Comparison of ENCODE assay signal across 15 cellular contexts in the genomic region with DNA sequence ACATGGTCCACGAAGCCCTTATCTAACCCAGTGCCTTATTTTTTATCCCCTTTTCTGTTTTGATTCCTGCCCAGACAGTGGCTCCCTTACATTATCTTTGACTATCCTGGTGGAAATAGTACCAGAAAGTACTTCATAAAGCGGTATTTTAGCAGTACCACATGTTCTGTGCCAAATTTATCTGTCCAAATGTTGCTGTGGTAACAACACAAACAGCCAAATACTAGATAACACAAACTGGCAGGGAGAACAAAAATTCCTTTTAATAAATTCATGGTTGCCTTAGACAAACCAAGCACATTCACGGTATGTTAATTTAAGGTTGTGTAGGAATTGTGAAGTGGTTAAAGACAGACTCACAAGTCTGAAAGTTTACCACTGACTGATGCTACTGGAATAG.
"Had no signal": no experiment of that assay in that cellular context is flagged by ENCODE, and none has a peak within 500 bp of the region (broad histone marks: within the 10 kb centered on the region; RNA-seq: fewer than 3 reads in every experiment).

No MANE protein-coding gene starts in this region.

- H3K4me1 ChIP-seq: lower lobe of right lung, psoas muscle, spleen had no signal

- H3K4me3 Mint-ChIP-seq: activated naive CD8-positive, alpha-beta T cell treated with anti-CD3 and anti-CD28 coated beads, Interleukin-2, amount 10 ng/mL, durations not matched to agents 7 days and 5 days; activated T-helper 1 cell treated with anti-CD3 and anti-CD28 coated beads, Interleukin-12 subunit alpha, Interleukin-12 subunit beta, Interleukin-2, Interleukin-4 antibody, amounts not matched to agents 30 ng/mL and 10 ng/mL and 1 ng/mL, durations not matched to agents 14 hours and 24 hours and 36 hours; neural crest cell; stimulated activated naive CD8-positive, alpha-beta T cell treated with anti-CD3 and anti-CD28 coated beads, Interleukin-15, amount 100 ng/mL, for 72 hours had no signal

- H3K27ac ChIP-seq: epithelial cell of prostate, lower lobe of right lung, psoas muscle, sigmoid colon, spleen had no signal

- H3K27me3 ChIP-seq: spleen had no signal

- H3K9me3 Mint-ChIP-seq: activated naive CD8-positive, alpha-beta T cell treated with anti-CD3 and anti-CD28 coated beads, Interleukin-2, amount 10 ng/mL, durations not matched to agents 7 days and 5 days; activated T-helper 1 cell treated with anti-CD3 and anti-CD28 coated beads, Interleukin-12 subunit alpha, Interleukin-12 subunit beta, Interleukin-2, Interleukin-4 antibody, amounts not matched to agents 30 ng/mL and 10 ng/mL and 1 ng/mL, durations not matched to agents 14 hours and 24 hours and 36 hours; neural crest cell; stimulated activated naive CD8-positive, alpha-beta T cell treated with anti-CD3 and anti-CD28 coated beads, Interleukin-15, amount 100 ng/mL, for 72 hours had no signal

- ATAC-seq: lower lobe of right lung; psoas muscle; stimulated activated naive CD8-positive, alpha-beta T cell treated with anti-CD3 and anti-CD28 coated beads, Interleukin-15, amount 100 ng/mL, for 72 hours had no signal

- H3K27me3 Mint-ChIP-seq: activated naive CD8-positive, alpha-beta T cell treated with anti-CD3 and anti-CD28 coated beads, Interleukin-2, amount 10 ng/mL, durations not matched to agents 7 days and 5 days; stimulated activated naive CD8-positive, alpha-beta T cell treated with anti-CD3 and anti-CD28 coated beads, Interleukin-15, amount 100 ng/mL, for 72 hours had no signal

- H3K9me3 ChIP-seq: lower lobe of right lung, psoas muscle, sigmoid colon, spleen had no signal

- H3K36me3 ChIP-seq: lower lobe of right lung, sigmoid colon, spleen had no signal

- DNase-seq: activated CD4-positive, alpha-beta T cell treated with anti-CD3 and anti-CD28 coated beads, Interleukin-2, amount 50 U/mL, for 1 hour; activated naive CD8-positive, alpha-beta T cell treated with anti-CD3 and anti-CD28 coated beads, Interleukin-2, amount 10 ng/mL, durations not matched to agents 7 days and 5 days; aorta; caudate nucleus; dermis blood vessel endothelial cell; kidney; lower lobe of right lung; midbrain; psoas muscle; sigmoid colon; spleen; stimulated activated naive CD8-positive, alpha-beta T cell treated with anti-CD3 and anti-CD28 coated beads, Interleukin-15, amount 100 ng/mL, for 72 hours had no signal

- H3K27ac Mint-ChIP-seq: activated naive CD8-positive, alpha-beta T cell treated with anti-CD3 and anti-CD28 coated beads, Interleukin-2, amount 10 ng/mL, durations not matched to agents 7 days and 5 days; activated T-helper 1 cell treated with anti-CD3 and anti-CD28 coated beads, Interleukin-12 subunit alpha, Interleukin-12 subunit beta, Interleukin-2, Interleukin-4 antibody, amounts not matched to agents 30 ng/mL and 10 ng/mL and 1 ng/mL, durations not matched to agents 14 hours and 24 hours and 36 hours; stimulated activated naive CD8-positive, alpha-beta T cell treated with anti-CD3 and anti-CD28 coated beads, Interleukin-15, amount 100 ng/mL, for 72 hours had no signal

- H3K36me3 Mint-ChIP-seq: activated naive CD8-positive, alpha-beta T cell treated with anti-CD3 and anti-CD28 coated beads, Interleukin-2, amount 10 ng/mL, durations not matched to agents 7 days and 5 days had no signal

- H3K4me1 Mint-ChIP-seq: activated naive CD8-positive, alpha-beta T cell treated with anti-CD3 and anti-CD28 coated beads, Interleukin-2, amount 10 ng/mL, durations not matched to agents 7 days and 5 days; stimulated activated naive CD8-positive, alpha-beta T cell treated with anti-CD3 and anti-CD28 coated beads, Interleukin-15, amount 100 ng/mL, for 72 hours had no signal

- H3K4me3 ChIP-seq: lower lobe of right lung, psoas muscle, sigmoid colon, spleen had no signal
